ENCODE assay signal across 1 cellular context in the genomic region with DNA sequence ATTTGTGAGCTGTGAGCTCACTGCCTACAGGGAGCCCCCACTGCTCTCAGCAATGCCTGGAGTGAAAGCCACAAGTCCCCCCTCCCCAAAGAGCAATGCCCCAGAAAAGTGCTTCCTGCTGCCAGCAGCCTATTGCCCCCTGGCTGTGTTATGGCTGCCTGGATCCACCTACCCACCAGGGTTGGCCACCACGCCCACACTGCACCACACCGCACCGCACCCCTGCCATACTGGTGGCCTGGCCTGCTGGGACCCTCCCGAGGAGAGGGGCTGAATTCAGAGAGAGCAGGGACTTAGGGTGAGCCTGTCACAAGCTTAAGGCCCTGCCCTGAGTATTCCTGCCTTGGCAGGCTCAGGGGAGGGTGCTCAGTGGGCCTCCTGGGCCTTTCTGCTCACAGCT.
TF ChIP-seq lines count a peak whose summit lies in the region.

No MANE protein-coding gene starts in this region.

TF ChIP-seq in GM23338, 12 proteins besides CTCF, POLR2A, EP300 and RAD21:
- TF ChIP-seq NANOG (IDR thresholded peaks at IDR 0.05; ENCODE audit: borderline replicate concordance) (no peak), JUNB (IDR thresholded peaks at IDR 0.05; ENCODE audit: unreplicated experiment) (no peak), ZNF331 (CRISPR knock-in tag; IDR thresholded peaks at IDR 0.05; ENCODE audit: low read depth) (no peak), ZNF114 (CRISPR knock-in tag; IDR thresholded peaks at IDR 0.05) (no peak), STAT1 (IDR thresholded peaks at IDR 0.05; ENCODE audit: unreplicated experiment) (no peak), EZH2 (IDR thresholded peaks at IDR 0.05; ENCODE audit: low read depth, unreplicated experiment) (no peak), ETS1 (IDR thresholded peaks at IDR 0.05) (no peak), EZH2phosphoT487 (IDR thresholded peaks at IDR 0.05; ENCODE audit: unreplicated experiment) (no peak), CREB1 (CRISPR knock-in tag; IDR thresholded peaks at IDR 0.05; ENCODE audit: low read depth) (no peak), POLR2AphosphoS5 (IDR thresholded peaks at IDR 0.05; ENCODE audit: low read depth) (no peak)
- TF ChIP-seq, protein P1, sequence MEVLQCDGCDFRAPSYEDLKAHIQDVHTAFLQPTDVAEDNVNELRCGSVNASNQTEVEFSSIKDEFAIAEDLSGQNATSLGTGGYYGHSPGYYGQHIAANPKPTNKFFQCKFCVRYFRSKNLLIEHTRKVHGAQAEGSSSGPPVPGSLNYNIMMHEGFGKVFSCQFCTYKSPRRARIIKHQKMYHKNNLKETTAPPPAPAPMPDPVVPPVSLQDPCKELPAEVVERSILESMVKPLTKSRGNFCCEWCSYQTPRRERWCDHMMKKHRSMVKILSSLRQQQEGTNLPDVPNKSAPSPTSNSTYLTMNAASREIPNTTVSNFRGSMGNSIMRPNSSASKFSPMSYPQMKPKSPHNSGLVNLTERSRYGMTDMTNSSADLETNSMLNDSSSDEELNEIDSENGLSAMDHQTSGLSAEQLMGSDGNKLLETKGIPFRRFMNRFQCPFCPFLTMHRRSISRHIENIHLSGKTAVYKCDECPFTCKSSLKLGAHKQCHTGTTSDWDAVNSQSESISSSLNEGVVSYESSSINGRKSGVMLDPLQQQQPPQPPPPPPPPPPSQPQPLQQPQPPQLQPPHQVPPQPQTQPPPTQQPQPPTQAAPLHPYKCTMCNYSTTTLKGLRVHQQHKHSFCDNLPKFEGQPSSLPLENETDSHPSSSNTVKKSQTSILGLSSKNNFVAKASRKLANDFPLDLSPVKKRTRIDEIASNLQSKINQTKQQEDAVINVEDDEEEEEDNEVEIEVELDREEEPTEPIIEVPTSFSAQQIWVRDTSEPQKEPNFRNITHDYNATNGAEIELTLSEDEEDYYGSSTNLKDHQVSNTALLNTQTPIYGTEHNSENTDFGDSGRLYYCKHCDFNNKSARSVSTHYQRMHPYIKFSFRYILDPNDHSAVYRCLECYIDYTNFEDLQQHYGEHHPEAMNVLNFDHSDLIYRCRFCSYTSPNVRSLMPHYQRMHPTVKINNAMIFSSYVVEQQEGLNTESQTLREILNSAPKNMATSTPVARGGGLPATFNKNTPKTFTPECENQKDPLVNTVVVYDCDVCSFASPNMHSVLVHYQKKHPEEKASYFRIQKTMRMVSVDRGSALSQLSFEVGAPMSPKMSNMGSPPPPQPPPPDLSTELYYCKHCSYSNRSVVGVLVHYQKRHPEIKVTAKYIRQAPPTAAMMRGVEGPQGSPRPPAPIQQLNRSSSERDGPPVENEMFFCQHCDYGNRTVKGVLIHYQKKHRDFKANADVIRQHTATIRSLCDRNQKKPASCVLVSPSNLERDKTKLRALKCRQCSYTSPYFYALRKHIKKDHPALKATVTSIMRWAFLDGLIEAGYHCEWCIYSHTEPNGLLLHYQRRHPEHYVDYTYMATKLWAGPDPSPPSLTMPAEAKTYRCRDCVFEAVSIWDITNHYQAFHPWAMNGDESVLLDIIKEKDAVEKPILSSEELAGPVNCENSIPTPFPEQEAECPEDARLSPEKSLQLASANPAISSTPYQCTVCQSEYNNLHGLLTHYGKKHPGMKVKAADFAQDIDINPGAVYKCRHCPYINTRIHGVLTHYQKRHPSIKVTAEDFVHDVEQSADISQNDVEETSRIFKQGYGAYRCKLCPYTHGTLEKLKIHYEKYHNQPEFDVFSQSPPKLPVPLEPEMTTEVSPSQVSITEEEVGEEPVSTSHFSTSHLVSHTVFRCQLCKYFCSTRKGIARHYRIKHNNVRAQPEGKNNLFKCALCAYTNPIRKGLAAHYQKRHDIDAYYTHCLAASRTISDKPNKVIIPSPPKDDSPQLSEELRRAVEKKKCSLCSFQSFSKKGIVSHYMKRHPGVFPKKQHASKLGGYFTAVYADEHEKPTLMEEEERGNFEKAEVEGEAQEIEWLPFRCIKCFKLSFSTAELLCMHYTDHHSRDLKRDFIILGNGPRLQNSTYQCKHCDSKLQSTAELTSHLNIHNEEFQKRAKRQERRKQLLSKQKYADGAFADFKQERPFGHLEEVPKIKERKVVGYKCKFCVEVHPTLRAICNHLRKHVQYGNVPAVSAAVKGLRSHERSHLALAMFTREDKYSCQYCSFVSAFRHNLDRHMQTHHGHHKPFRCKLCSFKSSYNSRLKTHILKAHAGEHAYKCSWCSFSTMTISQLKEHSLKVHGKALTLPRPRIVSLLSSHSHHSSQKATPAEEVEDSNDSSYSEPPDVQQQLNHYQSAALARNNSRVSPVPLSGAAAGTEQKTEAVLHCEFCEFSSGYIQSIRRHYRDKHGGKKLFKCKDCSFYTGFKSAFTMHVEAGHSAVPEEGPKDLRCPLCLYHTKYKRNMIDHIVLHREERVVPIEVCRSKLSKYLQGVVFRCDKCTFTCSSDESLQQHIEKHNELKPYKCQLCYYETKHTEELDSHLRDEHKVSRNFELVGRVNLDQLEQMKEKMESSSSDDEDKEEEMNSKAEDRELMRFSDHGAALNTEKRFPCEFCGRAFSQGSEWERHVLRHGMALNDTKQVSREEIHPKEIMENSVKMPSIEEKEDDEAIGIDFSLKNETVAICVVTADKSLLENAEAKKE (CRISPR knock-in tag; IDR thresholded peaks at IDR 0.05): no peak
- TF ChIP-seq, protein P2, sequence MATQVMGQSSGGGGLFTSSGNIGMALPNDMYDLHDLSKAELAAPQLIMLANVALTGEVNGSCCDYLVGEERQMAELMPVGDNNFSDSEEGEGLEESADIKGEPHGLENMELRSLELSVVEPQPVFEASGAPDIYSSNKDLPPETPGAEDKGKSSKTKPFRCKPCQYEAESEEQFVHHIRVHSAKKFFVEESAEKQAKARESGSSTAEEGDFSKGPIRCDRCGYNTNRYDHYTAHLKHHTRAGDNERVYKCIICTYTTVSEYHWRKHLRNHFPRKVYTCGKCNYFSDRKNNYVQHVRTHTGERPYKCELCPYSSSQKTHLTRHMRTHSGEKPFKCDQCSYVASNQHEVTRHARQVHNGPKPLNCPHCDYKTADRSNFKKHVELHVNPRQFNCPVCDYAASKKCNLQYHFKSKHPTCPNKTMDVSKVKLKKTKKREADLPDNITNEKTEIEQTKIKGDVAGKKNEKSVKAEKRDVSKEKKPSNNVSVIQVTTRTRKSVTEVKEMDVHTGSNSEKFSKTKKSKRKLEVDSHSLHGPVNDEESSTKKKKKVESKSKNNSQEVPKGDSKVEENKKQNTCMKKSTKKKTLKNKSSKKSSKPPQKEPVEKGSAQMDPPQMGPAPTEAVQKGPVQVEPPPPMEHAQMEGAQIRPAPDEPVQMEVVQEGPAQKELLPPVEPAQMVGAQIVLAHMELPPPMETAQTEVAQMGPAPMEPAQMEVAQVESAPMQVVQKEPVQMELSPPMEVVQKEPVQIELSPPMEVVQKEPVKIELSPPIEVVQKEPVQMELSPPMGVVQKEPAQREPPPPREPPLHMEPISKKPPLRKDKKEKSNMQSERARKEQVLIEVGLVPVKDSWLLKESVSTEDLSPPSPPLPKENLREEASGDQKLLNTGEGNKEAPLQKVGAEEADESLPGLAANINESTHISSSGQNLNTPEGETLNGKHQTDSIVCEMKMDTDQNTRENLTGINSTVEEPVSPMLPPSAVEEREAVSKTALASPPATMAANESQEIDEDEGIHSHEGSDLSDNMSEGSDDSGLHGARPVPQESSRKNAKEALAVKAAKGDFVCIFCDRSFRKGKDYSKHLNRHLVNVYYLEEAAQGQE (IDR thresholded peaks at IDR 0.05; ENCODE audit: unreplicated experiment): no peak
